In genomic region chr1:239383714-239384113, GRCh38 we compare ENCODE assay signal across 35 cellular contexts. TPM values are rescaled to one million over a fixed set of nuclear protein-coding genes. Genes with fewer than 3 reads are reported as not detected.
"Had no signal": no experiment of that assay in that cellular context is flagged by ENCODE, and none has a peak within 500 bp of the region (broad histone marks: within the 10 kb centered on the region; RNA-seq: fewer than 3 reads in every experiment).

No MANE protein-coding gene starts in this region.

- H3K4me1 ChIP-seq: colonic mucosa had no signal

- DNase-seq: activated B cell treated with CpG ODN at 0.5 μM for 24 hours; activated CD4-positive, alpha-beta memory T cell treated with anti-CD3 and anti-CD28 coated beads, Interleukin-2, amount 10 ng/mL, durations not matched to agents 7 days and 5 days; activated CD4-positive, alpha-beta T cell treated with anti-CD3 and anti-CD28 coated beads for 4 hours; activated CD4-positive, alpha-beta T cell treated with anti-CD3 and anti-CD28 coated beads, Interleukin-2, amount 10 ng/mL, durations not matched to agents 24 days and 14 days; activated CD4-positive, alpha-beta T cell treated with anti-CD3 and anti-CD28 coated beads, Interleukin-2, amount 50 U/mL, for 1 hour; activated CD4-positive, alpha-beta T cell treated with anti-CD3 and anti-CD28 coated beads, Interleukin-2, amount 50 U/mL, for 4 hours; activated CD4-positive, CD25-positive, alpha-beta regulatory T cell treated with anti-CD3 and anti-CD28 coated beads, Interleukin-2, amount 50 U/mL, for 72 hours; activated CD8-positive, alpha-beta memory T cell treated with anti-CD3 and anti-CD28 coated beads for 24 hours; activated CD8-positive, alpha-beta memory T cell treated with anti-CD3 and anti-CD28 coated beads, Interleukin-2, amount 10 ng/mL, durations not matched to agents 7 days and 5 days; activated CD8-positive, alpha-beta memory T cell treated with anti-CD3 and anti-CD28 coated beads, Interleukin-2, amount 50 U/mL, for 48 hours; activated CD8-positive, alpha-beta T cell treated with anti-CD3 and anti-CD28 coated beads, Interleukin-2, amount 10 ng/mL, durations not matched to agents 7 days and 5 days; activated effector memory CD4-positive, alpha-beta T cell treated with Interleukin-2 at 50 U/mL for 16 hours; activated gamma-delta T cell; activated naive CD4-positive, alpha-beta T cell treated with anti-CD3 and anti-CD28 coated beads, Interleukin-2, amount 10 ng/mL, durations not matched to agents 7 days and 5 days; activated naive CD4-positive, alpha-beta T cell treated with Interleukin-2 at 50 U/mL for 16 hours; activated naive CD8-positive, alpha-beta T cell treated with anti-CD3 and anti-CD28 coated beads, Interleukin-2, amount 10 ng/mL, durations not matched to agents 7 days and 5 days; activated naive CD8-positive, alpha-beta T cell treated with anti-CD3 and anti-CD28 coated beads, Interleukin-2, amount 50 U/mL, for 24 hours; activated T-cell treated with anti-CD3 and anti-CD28 coated beads, Interleukin-2, amount 50 U/mL, for 24 hours; activated T-cell treated with anti-CD3 and anti-CD28 coated beads, Interleukin-2, amount 50 U/mL, for 48 hours; amygdala; anterior cingulate cortex; caudate nucleus; cerebellar nuclear complex; colonic mucosa; T-helper 2 cell; T-helper 9 cell had no signal

- H3K4me3 ChIP-seq: ascending aorta, cardiac muscle cell, colonic mucosa had no signal

- H3K36me3 Mint-ChIP-seq: activated CD8-positive, alpha-beta memory T cell treated with anti-CD3 and anti-CD28 coated beads, Interleukin-2, amount 10 ng/mL, durations not matched to agents 7 days and 5 days; activated naive CD4-positive, alpha-beta T cell treated with anti-CD3 and anti-CD28 coated beads, Interleukin-2, amount 10 ng/mL, durations not matched to agents 7 days and 5 days; activated naive CD4-positive, alpha-beta T cell treated with anti-CD3 and anti-CD28 coated beads, Interleukin-2, amount 50 U/mL, for 24 hours; activated naive CD8-positive, alpha-beta T cell; activated naive CD8-positive, alpha-beta T cell treated with anti-CD3 and anti-CD28 coated beads, Interleukin-2, amount 10 ng/mL, durations not matched to agents 7 days and 5 days; brain had no signal

- H3K27me3 ChIP-seq: ascending aorta, colonic mucosa had no signal

- H3K27ac ChIP-seq: ascending aorta, cardiac muscle cell, colonic mucosa, VCaP had no signal

- H3K27ac Mint-ChIP-seq: activated B cell treated with CpG ODN at 0.5 μM for 24 hours; activated CD4-positive, alpha-beta memory T cell treated with anti-CD3 and anti-CD28 coated beads, Interleukin-2, amount 10 ng/mL, durations not matched to agents 7 days and 5 days; activated CD4-positive, alpha-beta T cell treated with anti-CD3 and anti-CD28 coated beads, Interleukin-2, amount 10 ng/mL, durations not matched to agents 24 days and 14 days; activated CD8-positive, alpha-beta memory T cell treated with anti-CD3 and anti-CD28 coated beads, Interleukin-2, amount 10 ng/mL, durations not matched to agents 7 days and 5 days; activated CD8-positive, alpha-beta T cell treated with anti-CD3 and anti-CD28 coated beads, Interleukin-2, amount 10 ng/mL, durations not matched to agents 7 days and 5 days; activated naive CD4-positive, alpha-beta T cell treated with anti-CD3 and anti-CD28 coated beads, Interleukin-2, amount 10 ng/mL, durations not matched to agents 7 days and 5 days; activated naive CD4-positive, alpha-beta T cell treated with anti-CD3 and anti-CD28 coated beads, Interleukin-2, amount 50 U/mL, for 24 hours; activated naive CD8-positive, alpha-beta T cell; activated naive CD8-positive, alpha-beta T cell treated with anti-CD3 and anti-CD28 coated beads, Interleukin-2, amount 10 ng/mL, durations not matched to agents 7 days and 5 days; activated naive CD8-positive, alpha-beta T cell treated with anti-CD3 and anti-CD28 coated beads, Interleukin-2, amount 50 U/mL, for 24 hours; activated T-cell treated with anti-CD3 and anti-CD28 coated beads, Interleukin-2, amount 50 U/mL, for 24 hours; activated T-helper 2 cell treated with anti-CD3 and anti-CD28 coated beads, Interferon-gamma antibody, Interleukin-2, Interleukin-4, amounts not matched to agents 10 μg/mL and 5 μg/mL and 100 μg/mL, durations not matched to agents 14 hours and 24 hours and 36 hours; brain; T-helper 2 cell treated with Interferon-gamma antibody and Interleukin-4, amounts not matched to agents 5 μg/mL and 100 μg/mL, for 36 hours had no signal

- H3K4me3 Mint-ChIP-seq: activated B cell treated with CpG ODN at 0.5 μM for 24 hours; activated CD4-positive, alpha-beta memory T cell treated with anti-CD3 and anti-CD28 coated beads, Interleukin-2, amount 10 ng/mL, durations not matched to agents 7 days and 5 days; activated CD4-positive, alpha-beta T cell treated with anti-CD3 and anti-CD28 coated beads, Interleukin-2, amount 10 ng/mL, durations not matched to agents 24 days and 14 days; activated CD8-positive, alpha-beta memory T cell treated with anti-CD3 and anti-CD28 coated beads, Interleukin-2, amount 10 ng/mL, durations not matched to agents 7 days and 5 days; activated CD8-positive, alpha-beta T cell treated with anti-CD3 and anti-CD28 coated beads, Interleukin-2, amount 10 ng/mL, durations not matched to agents 7 days and 5 days; activated naive CD4-positive, alpha-beta T cell treated with anti-CD3 and anti-CD28 coated beads, Interleukin-2, amount 10 ng/mL, durations not matched to agents 7 days and 5 days; activated naive CD4-positive, alpha-beta T cell treated with anti-CD3 and anti-CD28 coated beads, Interleukin-2, amount 50 U/mL, for 24 hours; activated naive CD8-positive, alpha-beta T cell; activated naive CD8-positive, alpha-beta T cell treated with anti-CD3 and anti-CD28 coated beads, Interleukin-2, amount 10 ng/mL, durations not matched to agents 7 days and 5 days; activated naive CD8-positive, alpha-beta T cell treated with anti-CD3 and anti-CD28 coated beads, Interleukin-2, amount 50 U/mL, for 24 hours; activated T-cell treated with anti-CD3 and anti-CD28 coated beads, Interleukin-2, amount 50 U/mL, for 24 hours; brain; central memory CD8-positive, alpha-beta T cell; T-helper 2 cell treated with Interferon-gamma antibody and Interleukin-4, amounts not matched to agents 5 μg/mL and 100 μg/mL, for 36 hours had no signal

- H3K36me3 ChIP-seq: ascending aorta, cardiac muscle cell, colonic mucosa had no signal

- H3K9me3 ChIP-seq: ascending aorta, colonic mucosa had no signal

- ATAC-seq: activated CD8-positive, alpha-beta memory T cell treated with anti-CD3 and anti-CD28 coated beads, Interleukin-2, amount 10 ng/mL, durations not matched to agents 7 days and 5 days; activated CD8-positive, alpha-beta T cell treated with anti-CD3 and anti-CD28 coated beads, Interleukin-2, amount 10 ng/mL, durations not matched to agents 7 days and 5 days; activated naive CD8-positive, alpha-beta T cell treated with anti-CD3 and anti-CD28 coated beads, Interleukin-2, amount 50 U/mL, for 24 hours had no signal

- H3K9me3 Mint-ChIP-seq: activated B cell treated with CpG ODN at 0.5 μM for 24 hours; activated CD4-positive, alpha-beta memory T cell treated with anti-CD3 and anti-CD28 coated beads, Interleukin-2, amount 10 ng/mL, durations not matched to agents 7 days and 5 days; activated CD4-positive, alpha-beta T cell treated with anti-CD3 and anti-CD28 coated beads, Interleukin-2, amount 10 ng/mL, durations not matched to agents 24 days and 14 days; activated naive CD4-positive, alpha-beta T cell treated with anti-CD3 and anti-CD28 coated beads, Interleukin-2, amount 10 ng/mL, durations not matched to agents 7 days and 5 days; activated naive CD4-positive, alpha-beta T cell treated with anti-CD3 and anti-CD28 coated beads, Interleukin-2, amount 50 U/mL, for 24 hours; activated naive CD8-positive, alpha-beta T cell treated with anti-CD3 and anti-CD28 coated beads, Interleukin-2, amount 10 ng/mL, durations not matched to agents 7 days and 5 days; activated naive CD8-positive, alpha-beta T cell treated with anti-CD3 and anti-CD28 coated beads, Interleukin-2, amount 50 U/mL, for 24 hours; activated T-cell treated with anti-CD3 and anti-CD28 coated beads, Interleukin-2, amount 50 U/mL, for 24 hours; activated T-helper 2 cell treated with anti-CD3 and anti-CD28 coated beads, Interferon-gamma antibody, Interleukin-2, Interleukin-4, amounts not matched to agents 10 μg/mL and 5 μg/mL and 100 μg/mL, durations not matched to agents 14 hours and 24 hours and 36 hours; brain; central memory CD8-positive, alpha-beta T cell; T-helper 2 cell treated with Interferon-gamma antibody and Interleukin-4, amounts not matched to agents 5 μg/mL and 100 μg/mL, for 36 hours had no signal

RNA-seq across cellular contexts. Expression of gene CHRM3, which starts 2.7 kb away (rescaled TPM):
- total RNA-seq: activated B cell treated with CpG ODN at 0.5 μM for 24 hours; activated CD4-positive, alpha-beta memory T cell treated with anti-CD3 and anti-CD28 coated beads, Interleukin-2, amount 10 ng/mL, durations not matched to agents 7 days and 5 days; activated CD4-positive, alpha-beta T cell treated with anti-CD3 and anti-CD28 coated beads, Interleukin-2, amount 10 ng/mL, durations not matched to agents 24 days and 14 days; activated CD8-positive, alpha-beta memory T cell treated with anti-CD3 and anti-CD28 coated beads, Interleukin-2, amount 10 ng/mL, durations not matched to agents 7 days and 5 days; activated CD8-positive, alpha-beta T cell treated with anti-CD3 and anti-CD28 coated beads, Interleukin-2, amount 10 ng/mL, durations not matched to agents 7 days and 5 days; activated T-helper 2 cell treated with anti-CD3 and anti-CD28 coated beads, Interferon-gamma antibody, Interleukin-2, Interleukin-4, amounts not matched to agents 10 μg/mL and 5 μg/mL and 100 μg/mL, durations not matched to agents 14 hours and 24 hours and 36 hours had no signal
